In the genomic region with DNA sequence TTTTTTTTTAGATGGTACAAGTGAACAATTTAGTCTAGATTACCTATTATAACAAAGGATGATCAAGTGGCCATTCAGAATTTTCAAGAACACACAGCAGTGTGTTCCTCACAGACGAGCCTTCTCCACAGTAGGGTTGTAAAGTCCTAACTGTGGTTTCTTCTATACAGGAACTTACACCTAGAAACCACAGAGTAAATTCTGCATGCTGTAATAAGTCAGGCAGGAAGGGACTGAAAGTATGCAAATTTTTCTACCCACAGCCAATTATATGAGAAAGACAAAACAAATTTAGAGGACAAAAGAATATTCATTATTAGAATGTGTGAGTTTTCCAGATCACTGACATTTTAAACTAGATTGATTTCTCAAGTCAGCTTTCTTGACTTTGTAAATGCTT, we compare ENCODE assay signal across 8 cellular contexts.
A peak's percentile ranks its signal among the peaks of the same experiment; 100 is the strongest.
DNase-seq lines count a peak whose midpoint lies in the region; ATAC-seq and TF ChIP-seq lines count a peak whose summit lies in the region.

No MANE protein-coding gene starts in this region.

- peak overlapping the region; percentile 94 for H3K27ac Mint-ChIP-seq in activated naive CD8-positive, alpha-beta T cell

- H3K4ac ChIP-seq in neuronal stem cell (ENCODE audit: low read length): no peak overlapping the region
- no peak overlapping the region for H3K4ac ChIP-seq in mesendoderm (ENCODE audit: low read depth, low read length)

- H3K18ac ChIP-seq in neuronal stem cell (ENCODE audit: low read length) (no peak overlapping the region), mesendoderm (ENCODE audit: low read length) (no peak overlapping the region)

- H3K4me1 ChIP-seq in neuronal stem cell (ENCODE audit: control insufficient read depth in 2 of 2, insufficient read depth in 1 of 2, low read depth in 1 of 2, low read length in 2 of 2) (peaks cover 12 to 20% of the 10 kb centered on the region in 2 donors), mesendoderm (ENCODE audit: control insufficient read depth, low read depth, low read length) (peaks cover 10% of the 10 kb centered on the region)

- H3K9me3 ChIP-seq in neuronal stem cell (replicated peaks in 1 of 2; ENCODE audit: control insufficient read depth in 2 of 2, insufficient read depth in 1 of 2, low read depth in 1 of 2, low read length in 2 of 2): peaks cover 0 to 4% of the 10 kb centered on the region in 2 donors

- H3K4me3 ChIP-seq in neuronal stem cell (ENCODE audit: low read length in 2 of 2): no peak overlapping the region
- no peak overlapping the region for H3K4me3 ChIP-seq in mesendoderm (ENCODE audit: low read length)

- no peak overlapping the region for H4K5ac ChIP-seq in mesendoderm (ENCODE audit: low read length)

- no peak overlapping the region for H3K14ac ChIP-seq in neuronal stem cell (ENCODE audit: low read length)

- H2BK5ac ChIP-seq in neuronal stem cell (ENCODE audit: low read length): no peak overlapping the region
- H2BK5ac ChIP-seq in mesendoderm (ENCODE audit: low read length): no peak overlapping the region

- H3K27me3 Mint-ChIP-seq in activated naive CD8-positive, alpha-beta T cell: no peaks in the 10 kb centered on the region

- DNase-seq in ELR (ENCODE audit: low read depth) (peak; percentile 42), HEK293T (ENCODE audit: extremely low spot score) (no peak), neuronal stem cell (ENCODE audit: low spot score) (no peak), ureter (ENCODE audit: low spot score) (no peak), mesendoderm (no peak)

- H3K27ac ChIP-seq in neuronal stem cell (replicated peaks; ENCODE audit: low read length) (no peak overlapping the region), mesendoderm (ENCODE audit: low read depth, low read length) (no peak overlapping the region)

- ATAC-seq in GM21381 (IDR thresholded peaks at IDR 0.05; ENCODE audit: unreplicated experiment): peak; percentile 100
- ATAC-seq in HG03521 (IDR thresholded peaks at IDR 0.05; ENCODE audit: unreplicated experiment): peak; percentile 98

- H2BK15ac ChIP-seq in neuronal stem cell (ENCODE audit: low read length) (no peak overlapping the region), mesendoderm (replicated peaks; ENCODE audit: low read depth) (no peak overlapping the region)

- H3K4me2 ChIP-seq in neuronal stem cell (ENCODE audit: insufficient read depth, low read length, poor library complexity, severe bottlenecking) (no peak overlapping the region), mesendoderm (ENCODE audit: low read length) (no peak overlapping the region)

- H4K8ac ChIP-seq in neuronal stem cell (ENCODE audit: low read depth, low read length): no peak overlapping the region
- no peak overlapping the region for H4K8ac ChIP-seq in mesendoderm (ENCODE audit: low read depth, low read length)

- no peaks in the 10 kb centered on the region for H3K9me3 Mint-ChIP-seq in activated naive CD8-positive, alpha-beta T cell (ENCODE audit: low read depth)

- H2BK120ac ChIP-seq in neuronal stem cell (ENCODE audit: low read depth, low read length) (no peak overlapping the region), mesendoderm (ENCODE audit: low read depth, low read length) (no peak overlapping the region)

- H3K79me1 ChIP-seq in neuronal stem cell (ENCODE audit: low read depth, low read length): no peaks in the 10 kb centered on the region
- peaks cover 6% of the 10 kb centered on the region for H3K79me1 ChIP-seq in mesendoderm (ENCODE audit: low read length)

- peaks cover 58% of the 10 kb centered on the region for H3K79me2 ChIP-seq in mesendoderm (ENCODE audit: control insufficient read depth, insufficient read depth, low read length)

- H3K23ac ChIP-seq in neuronal stem cell (ENCODE audit: low read depth, low read length, poor library complexity) (no peak overlapping the region), mesendoderm (ENCODE audit: low read length) (no peak overlapping the region)

- H3K27me3 ChIP-seq in neuronal stem cell (ENCODE audit: control insufficient read depth in 3 of 3, insufficient read depth in 3 of 3, low read depth in 1 of 3, low read length in 3 of 3) (peaks cover 0 to 6% (median 0%) of the 10 kb centered on the region in 3 experiments), mesendoderm (ENCODE audit: insufficient read depth, low read length, poor library complexity) (no peaks in the 10 kb centered on the region)

- CTCF ChIA-PET in HEK293T (lab: Yijun Ruan, JAX): interaction anchor here (0.6 kb wide), 1 partner anchor 499 kb away, joined by 3 read pairs; no protein-coding TSS in a partner anchor

- no peak overlapping the region for H2BK12ac ChIP-seq in neuronal stem cell (ENCODE audit: low read length)

- peaks cover 8% of the 10 kb centered on the region for H3K36me3 Mint-ChIP-seq in activated naive CD8-positive, alpha-beta T cell

- no peak overlapping the region for H2AFZ ChIP-seq in neuronal stem cell (ENCODE audit: low read length)

- H3K36me3 ChIP-seq in neuronal stem cell (replicated peaks in 1 of 2; ENCODE audit: control insufficient read depth in 2 of 2, insufficient read depth in 2 of 2, low read length in 2 of 2): no peaks in the 10 kb centered on the region
- no peaks in the 10 kb centered on the region for H3K36me3 ChIP-seq in mesendoderm (ENCODE audit: control insufficient read depth, insufficient read depth, low read length)

- WGBS in neuronal stem cell (ENCODE audit: extremely low coverage in 2 of 2, insufficient read length in 2 of 2, insufficient replicate concordance in 1 of 2), 2 donors: no CpG with 5 or more reads among the region's 1 CpG
- WGBS in mesendoderm (ENCODE audit: extremely low coverage, insufficient coverage, low lambda C conversion rate): no CpG with 5 or more reads among the region's 1 CpG

- H3K4me1 Mint-ChIP-seq in activated naive CD8-positive, alpha-beta T cell (ENCODE audit: low read depth): peaks cover 60% of the 10 kb centered on the region

- POLR2A ChIA-PET in HEK293T (lab: Yijun Ruan, JAX): no interaction called here

- no peak overlapping the region for H3K9ac ChIP-seq in neuronal stem cell (ENCODE audit: low read depth, low read length, poor library complexity)
- H3K9ac ChIP-seq in mesendoderm (ENCODE audit: low read length): no peak overlapping the region

- no peak overlapping the region for H3K56ac ChIP-seq in mesendoderm (ENCODE audit: low read length)

- peak overlapping the region; percentile 76 for H3K4me3 Mint-ChIP-seq in activated naive CD8-positive, alpha-beta T cell

- H2AK5ac ChIP-seq in neuronal stem cell (ENCODE audit: low read depth, low read length): no peak overlapping the region
- no peak overlapping the region for H2AK5ac ChIP-seq in mesendoderm (ENCODE audit: low read length)

- no peak overlapping the region for H4K91ac ChIP-seq in neuronal stem cell (ENCODE audit: low read depth, low read length, poor library complexity)

TF ChIP-seq in HEK293T, 16 proteins besides CTCF, POLR2A, EP300 and RAD21:
- TF ChIP-seq TARDBP (IDR thresholded peaks at IDR 0.05): no peak
- TF ChIP-seq ZNF384 (IDR thresholded peaks at IDR 0.05): no peak
- TF ChIP-seq, protein P1, sequence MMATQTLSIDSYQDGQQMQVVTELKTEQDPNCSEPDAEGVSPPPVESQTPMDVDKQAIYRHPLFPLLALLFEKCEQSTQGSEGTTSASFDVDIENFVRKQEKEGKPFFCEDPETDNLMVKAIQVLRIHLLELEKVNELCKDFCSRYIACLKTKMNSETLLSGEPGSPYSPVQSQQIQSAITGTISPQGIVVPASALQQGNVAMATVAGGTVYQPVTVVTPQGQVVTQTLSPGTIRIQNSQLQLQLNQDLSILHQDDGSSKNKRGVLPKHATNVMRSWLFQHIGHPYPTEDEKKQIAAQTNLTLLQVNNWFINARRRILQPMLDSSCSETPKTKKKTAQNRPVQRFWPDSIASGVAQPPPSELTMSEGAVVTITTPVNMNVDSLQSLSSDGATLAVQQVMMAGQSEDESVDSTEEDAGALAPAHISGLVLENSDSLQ (IDR thresholded peaks at IDR 0.05): no peak
- TF ChIP-seq FOXA1 (IDR thresholded peaks at IDR 0.05): no peak
- no peak for TF ChIP-seq FOXK2 (IDR thresholded peaks at IDR 0.05)
- no peak for TF ChIP-seq NFRKB (IDR thresholded peaks at IDR 0.05)
- TF ChIP-seq SP1 (IDR thresholded peaks at IDR 0.05): no peak
- TF ChIP-seq ARNT (IDR thresholded peaks at IDR 0.05): no peak
- TF ChIP-seq L3MBTL2 (conservative IDR thresholded peaks at IDR 0.05): no peak
- no peak for TF ChIP-seq HDGF (IDR thresholded peaks at IDR 0.05; ENCODE audit: borderline replicate concordance)
- TF ChIP-seq SUZ12 (IDR thresholded peaks at IDR 0.05): no peak
- no peak for TF ChIP-seq ELF4 (IDR thresholded peaks at IDR 0.05)
- TF ChIP-seq FOXM1 (IDR thresholded peaks at IDR 0.05; ENCODE audit: borderline replicate concordance): no peak
- TF ChIP-seq CTBP1 (IDR thresholded peaks at IDR 0.05; ENCODE audit: borderline replicate concordance): no peak
- TF ChIP-seq LEF1 (IDR thresholded peaks at IDR 0.05; ENCODE audit: borderline replicate concordance): no peak
- no peak for TF ChIP-seq BHLHE40 (IDR thresholded peaks at IDR 0.05; ENCODE audit: borderline replicate concordance)
